19 cellular contexts compared by ENCODE assay signal in the genomic region with DNA sequence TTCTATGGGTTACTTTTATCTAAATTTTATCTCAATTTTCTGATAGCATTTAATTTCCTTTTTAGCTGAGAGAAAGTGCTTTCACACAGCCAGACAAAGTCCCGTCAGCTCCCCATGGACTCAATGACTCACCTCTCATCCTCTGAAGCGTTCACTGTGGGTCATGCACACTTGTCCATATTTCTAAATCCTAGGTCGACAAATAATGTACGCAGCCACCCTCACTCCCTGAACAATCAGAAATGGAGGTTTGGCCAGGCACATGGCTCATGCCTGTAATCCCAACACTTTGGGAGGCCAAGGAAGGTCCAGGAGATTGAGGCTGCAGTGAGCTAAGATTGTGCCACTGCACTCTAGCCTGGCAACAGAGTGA.
"Had no signal": no experiment of that assay in that cellular context is flagged by ENCODE, and none has a peak within 500 bp of the region (broad histone marks: within the 10 kb centered on the region; RNA-seq: fewer than 3 reads in every experiment).

No MANE protein-coding gene starts in this region.

- H3K9me3 ChIP-seq: colonic mucosa, mucosa of descending colon, pancreas, suprapubic skin had no signal

- DNase-seq: activated CD4-positive, alpha-beta T cell treated with anti-CD3 and anti-CD28 coated beads, Interleukin-2, amount 10 ng/mL, durations not matched to agents 7 days and 5 days; activated CD8-positive, alpha-beta memory T cell treated with anti-CD3 and anti-CD28 coated beads, Interleukin-2, amount 50 U/mL, for 48 hours; activated gamma-delta T cell; activated T-cell treated with anti-CD3 and anti-CD28 coated beads, Interleukin-2, amount 50 U/mL, for 72 hours; amniotic stem cell; caudate nucleus; colonic mucosa; islet precursor cell; mucosa of descending colon; naive thymus-derived CD4-positive, alpha-beta T cell; pancreas; stimulated activated CD4-positive, alpha-beta T cell treated with anti-CD3 and anti-CD28 coated beads, Interleukin-15, amount 100 ng/mL, for 24 hours; stimulated activated CD4-positive, alpha-beta T cell treated with anti-CD3 and anti-CD28 coated beads, Interleukin-4, amount 100 ng/mL, for 24 hours had no signal

- H3K36me3 ChIP-seq: colonic mucosa, pancreas, suprapubic skin had no signal

- H3K27ac ChIP-seq: colonic mucosa, pancreas, skin epidermis, suprapubic skin had no signal

- H3K4me3 ChIP-seq: colonic mucosa, mucosa of descending colon, pancreas, skin epidermis, suprapubic skin had no signal

- H3K9me3 Mint-ChIP-seq: T-helper 1 cell treated with Interleukin-12 subunit alpha and Interleukin-12 subunit beta and Interleukin-4 antibody, amounts not matched to agents 30 μg/mL and 1 μg/mL, for 36 hours had no signal

- H3K36me3 Mint-ChIP-seq: naive thymus-derived CD4-positive, alpha-beta T cell; WTC11 had no signal

- H3K27me3 ChIP-seq: colonic mucosa, pancreas had no signal

- H3K4me3 Mint-ChIP-seq: activated CD4-positive, alpha-beta T cell treated with anti-CD3 and anti-CD28 coated beads, Interleukin-2, amount 10 ng/mL, durations not matched to agents 7 days and 5 days; activated naive CD8-positive, alpha-beta T cell; activated T-cell treated with anti-CD3 and anti-CD28 coated beads, Interleukin-2, amount 50 U/mL, for 72 hours; naive thymus-derived CD4-positive, alpha-beta T cell; stimulated activated naive CD8-positive, alpha-beta T cell treated with anti-CD3 and anti-CD28 coated beads, Interleukin-15, Interleukin-2, amounts not matched to agents 100 ng/mL and 50 ng/mL, for 24 hours; T-helper 1 cell treated with Interleukin-12 subunit alpha and Interleukin-12 subunit beta and Interleukin-4 antibody, amounts not matched to agents 30 μg/mL and 1 μg/mL, for 36 hours; WTC11 had no signal

- H3K4me1 ChIP-seq: colonic mucosa had no signal

- ATAC-seq: activated T-cell treated with anti-CD3 and anti-CD28 coated beads, Interleukin-2, amount 50 U/mL, for 72 hours; mucosa of descending colon; pancreas; WTC11 had no signal

- H3K27ac Mint-ChIP-seq: activated CD4-positive, alpha-beta T cell treated with anti-CD3 and anti-CD28 coated beads, Interleukin-2, amount 10 ng/mL, durations not matched to agents 7 days and 5 days; activated naive CD8-positive, alpha-beta T cell; activated T-cell treated with anti-CD3 and anti-CD28 coated beads, Interleukin-2, amount 50 U/mL, for 72 hours; stimulated activated naive CD8-positive, alpha-beta T cell treated with anti-CD3 and anti-CD28 coated beads, Interleukin-15, Interleukin-2, amounts not matched to agents 100 ng/mL and 50 ng/mL, for 24 hours; T-helper 1 cell treated with Interleukin-12 subunit alpha and Interleukin-12 subunit beta and Interleukin-4 antibody, amounts not matched to agents 30 μg/mL and 1 μg/mL, for 36 hours; WTC11 had no signal
